1 cellular context compared by ENCODE assay signal in genomic region chr17:64320613-64321553, GRCh38.
TF ChIP-seq lines count a peak whose summit lies in the region.

No MANE protein-coding gene starts in this region.

TF ChIP-seq in K562, 482 proteins besides CTCF, POLR2A, EP300 and RAD21 (continued from another document and continues in another):
- TF ChIP-seq, protein P1, sequence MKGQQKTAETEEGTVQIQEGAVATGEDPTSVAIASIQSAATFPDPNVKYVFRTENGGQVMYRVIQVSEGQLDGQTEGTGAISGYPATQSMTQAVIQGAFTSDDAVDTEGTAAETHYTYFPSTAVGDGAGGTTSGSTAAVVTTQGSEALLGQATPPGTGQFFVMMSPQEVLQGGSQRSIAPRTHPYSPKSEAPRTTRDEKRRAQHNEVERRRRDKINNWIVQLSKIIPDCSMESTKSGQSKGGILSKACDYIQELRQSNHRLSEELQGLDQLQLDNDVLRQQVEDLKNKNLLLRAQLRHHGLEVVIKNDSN (CRISPR knock-in tag; IDR thresholded peaks at IDR 0.05), result no peak
- TF ChIP-seq ZZZ3 (IDR thresholded peaks at IDR 0.05) (no peak), ZNF444 (CRISPR knock-in tag; IDR thresholded peaks at IDR 0.05) (no peak), RBM14 (IDR thresholded peaks at IDR 0.05; ENCODE audit: borderline replicate concordance, insufficient read depth, low read depth, low read length) (no peak), KLF6 (CRISPR knock-in tag; IDR thresholded peaks at IDR 0.05; ENCODE audit: borderline replicate concordance) (no peak), SRSF9 (IDR thresholded peaks at IDR 0.05; ENCODE audit: borderline replicate concordance, low read depth, low read length) (no peak), ZC3H8 (IDR thresholded peaks at IDR 0.05) (no peak), CBX1 (IDR thresholded peaks at IDR 0.05; ENCODE audit: low read depth) (no peak), POLR2AphosphoS2 (IDR thresholded peaks at IDR 0.05; ENCODE audit: low read length) (no peak), CBX2 (IDR thresholded peaks at IDR 0.05; ENCODE audit: insufficient read depth, low read length, poor library complexity, severe bottlenecking) (no peak), CBFA2T2 (conservative IDR thresholded peaks at IDR 0.05) (no peak), U2AF2 (optimal IDR thresholded peaks at IDR 0.05; ENCODE audit: low read depth, low read length) (no peak), BCOR (IDR thresholded peaks at IDR 0.05) (0 out of 2 replicates have a peak, but pooled peaks have one; percentile 25), TAF1 (IDR thresholded peaks at IDR 0.05; ENCODE audit: control insufficient read depth, extremely low read depth, insufficient read depth, low read length, severe bottlenecking) (no peak), RBM39 (optimal IDR thresholded peaks at IDR 0.05; ENCODE audit: low read depth, low read length) (no peak), MECOM (CRISPR knock-in tag; IDR thresholded peaks at IDR 0.05) (no peak), GATA2 (CRISPR knock-in tag; IDR thresholded peaks at IDR 0.05) (no peak), ZNF76 (CRISPR knock-in tag; IDR thresholded peaks at IDR 0.05; ENCODE audit: borderline replicate concordance) (no peak), MYC (IDR thresholded peaks at IDR 0.05; ENCODE audit: low read depth, low read length) (no peak), MYC (CRISPR knock-in tag; IDR thresholded peaks at IDR 0.05; ENCODE audit: borderline replicate concordance, low read depth) (no peak), HMGN3 (IDR thresholded peaks at IDR 0.05; ENCODE audit: borderline replicate concordance, extremely low read depth, insufficient read length, low read depth, low read length) (no peak), STAT5B (CRISPR knock-in tag; IDR thresholded peaks at IDR 0.05) (no peak), NR3C1 (CRISPR knock-in tag; IDR thresholded peaks at IDR 0.05) (no peak), E2F6 (IDR thresholded peaks at IDR 0.05; ENCODE audit: borderline replicate concordance in 1 of 2, extremely low read depth in 1 of 2, insufficient read depth in 1 of 2, insufficient read length in 1 of 2, low read depth in 1 of 2, low read length in 1 of 2, poor library complexity in 1 of 2, severe bottlenecking in 1 of 2) (no peak), ZFP36 (IDR thresholded peaks at IDR 0.05; ENCODE audit: low read depth, low read length, partially characterized antibody) (no peak), ZNF830 (CRISPR knock-in tag; IDR thresholded peaks at IDR 0.05) (no peak), SMARCC2 (IDR thresholded peaks at IDR 0.05; ENCODE audit: low read depth) (no peak), NR2C2 (CRISPR knock-in tag; IDR thresholded peaks at IDR 0.05) (0 out of 2 replicates have a peak, but pooled peaks have one; percentile 48), NR2C2 (tag; IDR thresholded peaks at IDR 0.05) (peak; percentile 72), XRCC4 (IDR thresholded peaks at IDR 0.05; ENCODE audit: extremely low read depth, insufficient read depth, insufficient read length) (no peak), PTRF (tag; IDR thresholded peaks at IDR 0.05) (no peak), MXI1 (IDR thresholded peaks at IDR 0.05; ENCODE audit: low read depth, low read length) (no peak), BCL6 (CRISPR knock-in tag; IDR thresholded peaks at IDR 0.05) (no peak), FOXO4 (CRISPR knock-in tag; IDR thresholded peaks at IDR 0.05) (no peak), ZNF384 (IDR thresholded peaks at IDR 0.05; ENCODE audit: low read depth, low read length) (no peak), ZNF224 (CRISPR knock-in tag; IDR thresholded peaks at IDR 0.05) (no peak), FOXA1 (IDR thresholded peaks at IDR 0.05; ENCODE audit: borderline replicate concordance) (no peak), BRCA1 (IDR thresholded peaks at IDR 0.05) (no peak), BRCA1 (CRISPR knock-in tag; IDR thresholded peaks at IDR 0.05) (no peak), HMG20B (CRISPR knock-in tag; IDR thresholded peaks at IDR 0.05) (no peak)
- TF ChIP-seq, protein P2, sequence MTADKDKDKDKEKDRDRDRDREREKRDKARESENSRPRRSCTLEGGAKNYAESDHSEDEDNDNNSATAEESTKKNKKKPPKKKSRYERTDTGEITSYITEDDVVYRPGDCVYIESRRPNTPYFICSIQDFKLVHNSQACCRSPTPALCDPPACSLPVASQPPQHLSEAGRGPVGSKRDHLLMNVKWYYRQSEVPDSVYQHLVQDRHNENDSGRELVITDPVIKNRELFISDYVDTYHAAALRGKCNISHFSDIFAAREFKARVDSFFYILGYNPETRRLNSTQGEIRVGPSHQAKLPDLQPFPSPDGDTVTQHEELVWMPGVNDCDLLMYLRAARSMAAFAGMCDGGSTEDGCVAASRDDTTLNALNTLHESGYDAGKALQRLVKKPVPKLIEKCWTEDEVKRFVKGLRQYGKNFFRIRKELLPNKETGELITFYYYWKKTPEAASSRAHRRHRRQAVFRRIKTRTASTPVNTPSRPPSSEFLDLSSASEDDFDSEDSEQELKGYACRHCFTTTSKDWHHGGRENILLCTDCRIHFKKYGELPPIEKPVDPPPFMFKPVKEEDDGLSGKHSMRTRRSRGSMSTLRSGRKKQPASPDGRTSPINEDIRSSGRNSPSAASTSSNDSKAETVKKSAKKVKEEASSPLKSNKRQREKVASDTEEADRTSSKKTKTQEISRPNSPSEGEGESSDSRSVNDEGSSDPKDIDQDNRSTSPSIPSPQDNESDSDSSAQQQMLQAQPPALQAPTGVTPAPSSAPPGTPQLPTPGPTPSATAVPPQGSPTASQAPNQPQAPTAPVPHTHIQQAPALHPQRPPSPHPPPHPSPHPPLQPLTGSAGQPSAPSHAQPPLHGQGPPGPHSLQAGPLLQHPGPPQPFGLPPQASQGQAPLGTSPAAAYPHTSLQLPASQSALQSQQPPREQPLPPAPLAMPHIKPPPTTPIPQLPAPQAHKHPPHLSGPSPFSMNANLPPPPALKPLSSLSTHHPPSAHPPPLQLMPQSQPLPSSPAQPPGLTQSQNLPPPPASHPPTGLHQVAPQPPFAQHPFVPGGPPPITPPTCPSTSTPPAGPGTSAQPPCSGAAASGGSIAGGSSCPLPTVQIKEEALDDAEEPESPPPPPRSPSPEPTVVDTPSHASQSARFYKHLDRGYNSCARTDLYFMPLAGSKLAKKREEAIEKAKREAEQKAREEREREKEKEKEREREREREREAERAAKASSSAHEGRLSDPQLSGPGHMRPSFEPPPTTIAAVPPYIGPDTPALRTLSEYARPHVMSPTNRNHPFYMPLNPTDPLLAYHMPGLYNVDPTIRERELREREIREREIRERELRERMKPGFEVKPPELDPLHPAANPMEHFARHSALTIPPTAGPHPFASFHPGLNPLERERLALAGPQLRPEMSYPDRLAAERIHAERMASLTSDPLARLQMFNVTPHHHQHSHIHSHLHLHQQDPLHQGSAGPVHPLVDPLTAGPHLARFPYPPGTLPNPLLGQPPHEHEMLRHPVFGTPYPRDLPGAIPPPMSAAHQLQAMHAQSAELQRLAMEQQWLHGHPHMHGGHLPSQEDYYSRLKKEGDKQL (CRISPR knock-in tag; IDR thresholded peaks at IDR 0.05; ENCODE audit: borderline replicate concordance), result no peak
- TF ChIP-seq, protein P3, sequence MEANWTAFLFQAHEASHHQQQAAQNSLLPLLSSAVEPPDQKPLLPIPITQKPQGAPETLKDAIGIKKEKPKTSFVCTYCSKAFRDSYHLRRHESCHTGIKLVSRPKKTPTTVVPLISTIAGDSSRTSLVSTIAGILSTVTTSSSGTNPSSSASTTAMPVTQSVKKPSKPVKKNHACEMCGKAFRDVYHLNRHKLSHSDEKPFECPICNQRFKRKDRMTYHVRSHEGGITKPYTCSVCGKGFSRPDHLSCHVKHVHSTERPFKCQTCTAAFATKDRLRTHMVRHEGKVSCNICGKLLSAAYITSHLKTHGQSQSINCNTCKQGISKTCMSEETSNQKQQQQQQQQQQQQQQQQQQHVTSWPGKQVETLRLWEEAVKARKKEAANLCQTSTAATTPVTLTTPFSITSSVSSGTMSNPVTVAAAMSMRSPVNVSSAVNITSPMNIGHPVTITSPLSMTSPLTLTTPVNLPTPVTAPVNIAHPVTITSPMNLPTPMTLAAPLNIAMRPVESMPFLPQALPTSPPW (CRISPR knock-in tag; IDR thresholded peaks at IDR 0.05), result 0 out of 2 replicates have a peak, but pooled peaks have one; percentile 12
- TF ChIP-seq, protein P4, sequence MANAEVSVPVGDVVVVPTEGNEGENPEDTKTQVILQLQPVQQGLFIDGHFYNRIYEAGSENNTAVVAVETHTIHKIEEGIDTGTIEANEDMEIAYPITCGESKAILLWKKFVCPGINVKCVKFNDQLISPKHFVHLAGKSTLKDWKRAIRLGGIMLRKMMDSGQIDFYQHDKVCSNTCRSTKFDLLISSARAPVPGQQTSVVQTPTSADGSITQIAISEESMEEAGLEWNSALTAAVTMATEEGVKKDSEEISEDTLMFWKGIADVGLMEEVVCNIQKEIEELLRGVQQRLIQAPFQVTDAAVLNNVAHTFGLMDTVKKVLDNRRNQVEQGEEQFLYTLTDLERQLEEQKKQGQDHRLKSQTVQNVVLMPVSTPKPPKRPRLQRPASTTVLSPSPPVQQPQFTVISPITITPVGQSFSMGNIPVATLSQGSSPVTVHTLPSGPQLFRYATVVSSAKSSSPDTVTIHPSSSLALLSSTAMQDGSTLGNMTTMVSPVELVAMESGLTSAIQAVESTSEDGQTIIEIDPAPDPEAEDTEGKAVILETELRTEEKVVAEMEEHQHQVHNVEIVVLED (CRISPR knock-in tag; IDR thresholded peaks at IDR 0.05), result no peak
- TF ChIP-seq, protein P5, sequence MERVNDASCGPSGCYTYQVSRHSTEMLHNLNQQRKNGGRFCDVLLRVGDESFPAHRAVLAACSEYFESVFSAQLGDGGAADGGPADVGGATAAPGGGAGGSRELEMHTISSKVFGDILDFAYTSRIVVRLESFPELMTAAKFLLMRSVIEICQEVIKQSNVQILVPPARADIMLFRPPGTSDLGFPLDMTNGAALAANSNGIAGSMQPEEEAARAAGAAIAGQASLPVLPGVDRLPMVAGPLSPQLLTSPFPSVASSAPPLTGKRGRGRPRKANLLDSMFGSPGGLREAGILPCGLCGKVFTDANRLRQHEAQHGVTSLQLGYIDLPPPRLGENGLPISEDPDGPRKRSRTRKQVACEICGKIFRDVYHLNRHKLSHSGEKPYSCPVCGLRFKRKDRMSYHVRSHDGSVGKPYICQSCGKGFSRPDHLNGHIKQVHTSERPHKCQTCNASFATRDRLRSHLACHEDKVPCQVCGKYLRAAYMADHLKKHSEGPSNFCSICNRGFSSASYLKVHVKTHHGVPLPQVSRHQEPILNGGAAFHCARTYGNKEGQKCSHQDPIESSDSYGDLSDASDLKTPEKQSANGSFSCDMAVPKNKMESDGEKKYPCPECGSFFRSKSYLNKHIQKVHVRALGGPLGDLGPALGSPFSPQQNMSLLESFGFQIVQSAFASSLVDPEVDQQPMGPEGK (CRISPR knock-in tag; IDR thresholded peaks at IDR 0.05; ENCODE audit: borderline replicate concordance), result no peak
- TF ChIP-seq, protein P6, sequence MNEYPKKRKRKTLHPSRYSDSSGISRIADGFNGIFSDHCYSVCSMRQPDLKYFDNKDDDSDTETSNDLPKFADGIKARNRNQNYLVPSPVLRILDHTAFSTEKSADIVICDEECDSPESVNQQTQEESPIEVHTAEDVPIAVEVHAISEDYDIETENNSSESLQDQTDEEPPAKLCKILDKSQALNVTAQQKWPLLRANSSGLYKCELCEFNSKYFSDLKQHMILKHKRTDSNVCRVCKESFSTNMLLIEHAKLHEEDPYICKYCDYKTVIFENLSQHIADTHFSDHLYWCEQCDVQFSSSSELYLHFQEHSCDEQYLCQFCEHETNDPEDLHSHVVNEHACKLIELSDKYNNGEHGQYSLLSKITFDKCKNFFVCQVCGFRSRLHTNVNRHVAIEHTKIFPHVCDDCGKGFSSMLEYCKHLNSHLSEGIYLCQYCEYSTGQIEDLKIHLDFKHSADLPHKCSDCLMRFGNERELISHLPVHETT (CRISPR knock-in tag; conservative IDR thresholded peaks at IDR 0.05 in 1 of 2, IDR thresholded peaks at IDR 0.05 in 1 of 2), result no peak
- TF ChIP-seq, protein P7, sequence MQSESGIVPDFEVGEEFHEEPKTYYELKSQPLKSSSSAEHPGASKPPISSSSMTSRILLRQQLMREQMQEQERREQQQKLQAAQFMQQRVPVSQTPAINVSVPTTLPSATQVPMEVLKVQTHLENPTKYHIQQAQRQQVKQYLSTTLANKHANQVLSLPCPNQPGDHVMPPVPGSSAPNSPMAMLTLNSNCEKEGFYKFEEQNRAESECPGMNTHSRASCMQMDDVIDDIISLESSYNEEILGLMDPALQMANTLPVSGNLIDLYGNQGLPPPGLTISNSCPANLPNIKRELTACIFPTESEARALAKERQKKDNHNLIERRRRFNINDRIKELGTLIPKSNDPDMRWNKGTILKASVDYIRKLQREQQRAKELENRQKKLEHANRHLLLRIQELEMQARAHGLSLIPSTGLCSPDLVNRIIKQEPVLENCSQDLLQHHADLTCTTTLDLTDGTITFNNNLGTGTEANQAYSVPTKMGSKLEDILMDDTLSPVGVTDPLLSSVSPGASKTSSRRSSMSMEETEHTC (IDR thresholded peaks at IDR 0.05), result no peak
- TF ChIP-seq, protein P8, sequence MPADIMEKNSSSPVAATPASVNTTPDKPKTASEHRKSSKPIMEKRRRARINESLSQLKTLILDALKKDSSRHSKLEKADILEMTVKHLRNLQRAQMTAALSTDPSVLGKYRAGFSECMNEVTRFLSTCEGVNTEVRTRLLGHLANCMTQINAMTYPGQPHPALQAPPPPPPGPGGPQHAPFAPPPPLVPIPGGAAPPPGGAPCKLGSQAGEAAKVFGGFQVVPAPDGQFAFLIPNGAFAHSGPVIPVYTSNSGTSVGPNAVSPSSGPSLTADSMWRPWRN (IDR thresholded peaks at IDR 0.05; ENCODE audit: low read depth), result no peak
